1 cellular context compared by ENCODE assay signal in genomic region chr16:84562174-84562815, GRCh38.
A peak's percentile ranks its signal among the peaks of the same experiment; 100 is the strongest.
TF ChIP-seq lines count a peak whose summit lies in the region.

No MANE protein-coding gene starts in this region.

TF ChIP-seq in GM12878, 131 proteins besides CTCF, POLR2A, EP300 and RAD21 (continued from another document and continues in another):
- TF ChIP-seq CUX1 (IDR thresholded peaks at IDR 0.05; ENCODE audit: insufficient replicate concordance, low read depth, low read length) (no peak), NFIC (IDR thresholded peaks at IDR 0.05; ENCODE audit: low read depth, low read length) (no peak), ZBED1 (IDR thresholded peaks at IDR 0.05; ENCODE audit: borderline replicate concordance) (peak; percentile 49; the same call in 1 of the 2 replicates), JUND (IDR thresholded peaks at IDR 0.05; ENCODE audit: low read depth, low read length) (no peak), IKZF2 (IDR thresholded peaks at IDR 0.05) (peak; percentile 60 to 67; a peak in 2 of 4 replicates), ZNF592 (IDR thresholded peaks at IDR 0.05) (no peak; the same call in 1 of the 2 replicates), MYB (IDR thresholded peaks at IDR 0.05; ENCODE audit: borderline replicate concordance, low read depth, low read length) (no peak), ATF2 (IDR thresholded peaks at IDR 0.05; ENCODE audit: low read length) (no peak), FOXM1 (IDR thresholded peaks at IDR 0.05; ENCODE audit: low read depth, low read length) (no peak), MEF2B (IDR thresholded peaks at IDR 0.05; ENCODE audit: partially characterized antibody, poor library complexity, severe bottlenecking) (peak; percentile 60), MLLT1 (IDR thresholded peaks at IDR 0.05) (no peak), MTA3 (IDR thresholded peaks at IDR 0.05; ENCODE audit: borderline replicate concordance, low read length) (no peak), MTA2 (IDR thresholded peaks at IDR 0.05; ENCODE audit: low read depth) (peak; percentile 43; the same call in 1 of the 2 replicates), BACH1 (IDR thresholded peaks at IDR 0.05; ENCODE audit: borderline replicate concordance) (no peak), ETV6 (conservative IDR thresholded peaks at IDR 0.05 in 1 of 2, IDR thresholded peaks at IDR 0.05 in 1 of 2; ENCODE audit: borderline replicate concordance in 1 of 2, low read depth in 1 of 2) (no peak), SUZ12 (IDR thresholded peaks at IDR 0.05; ENCODE audit: unreplicated experiment) (no peak), ZBTB4 (CRISPR knock-in tag; IDR thresholded peaks at IDR 0.05) (no peak), ZNF217 (IDR thresholded peaks at IDR 0.05) (no peak), RUNX3 (IDR thresholded peaks at IDR 0.05; ENCODE audit: low read length) (0 out of 2 replicates have a peak, but pooled peaks have one; percentile 7), BMI1 (IDR thresholded peaks at IDR 0.05; ENCODE audit: borderline replicate concordance) (no peak), GATAD2B (conservative IDR thresholded peaks at IDR 0.05; ENCODE audit: low read depth) (0 out of 2 replicates have a peak, but pooled peaks have one; percentile 23), SP1 (IDR thresholded peaks at IDR 0.05; ENCODE audit: low read depth, low read length) (no peak), NBN (IDR thresholded peaks at IDR 0.05) (peak; percentile 35; the same call in 1 of the 2 replicates), YBX1 (IDR thresholded peaks at IDR 0.05) (no peak), NR2C1 (IDR thresholded peaks at IDR 0.05) (no peak), IRF3 (IDR thresholded peaks at IDR 0.05) (no peak), RELB (IDR thresholded peaks at IDR 0.05; ENCODE audit: low read depth) (peak; percentile 24; the same call in 1 of the 2 replicates), SIX5 (IDR thresholded peaks at IDR 0.05; ENCODE audit: low read depth, low read length, severe bottlenecking) (no peak), CHD4 (IDR thresholded peaks at IDR 0.05) (no peak), WRNIP1 (IDR thresholded peaks at IDR 0.05; ENCODE audit: borderline replicate concordance, low read depth, low read length) (no peak), RELA (IDR thresholded peaks at IDR 0.05; ENCODE audit: borderline replicate concordance, partially characterized antibody) (no peak), BRCA1 (IDR thresholded peaks at IDR 0.05; ENCODE audit: low read depth, low read length) (no peak), NR2F1 (conservative IDR thresholded peaks at IDR 0.05) (peak; percentile 54), YY1 (IDR thresholded peaks at IDR 0.05; ENCODE audit: low read depth, low read length) (no peak), MYC (IDR thresholded peaks at IDR 0.05; ENCODE audit: insufficient read depth, insufficient read length, insufficient replicate concordance, low read length, severe bottlenecking) (no peak), IRF4 (IDR thresholded peaks at IDR 0.05; ENCODE audit: low read depth, low read length) (no peak), SPI1 (IDR thresholded peaks at IDR 0.05; ENCODE audit: borderline replicate concordance, insufficient read depth, low read depth, low read length) (peak; percentile 75), ZBTB33 (IDR thresholded peaks at IDR 0.05) (no peak), LARP7 (IDR thresholded peaks at IDR 0.05) (no peak)
